Comparison of ENCODE assay signal across 9 cellular contexts in genomic region chr1:164560504-164560903, GRCh38. TPM values are rescaled to one million over a fixed set of nuclear protein-coding genes. Genes with fewer than 3 reads are reported as not detected.
DNase-seq lines count a peak whose midpoint lies in the region; ATAC-seq and TF ChIP-seq lines count a peak whose summit lies in the region.
"Had no signal": no experiment of that assay in that cellular context is flagged by ENCODE, and none has a peak within 500 bp of the region (broad histone marks: within the 10 kb centered on the region; RNA-seq: fewer than 3 reads in every experiment).

No MANE protein-coding gene starts in this region.

- H3K4me3 ChIP-seq in AG09309 (ENCODE audit: control insufficient read depth, low read depth, low read length) (peak overlapping the region; percentile 53), Peyer's patch (peak overlapping the region; percentile 37 to 77 (median 57)), esophagus squamous epithelium (peak overlapping the region; percentile 72 to 80 (median 75)), neuron (ENCODE audit: low read length) (peak overlapping the region; percentile 98)

- intact Hi-C loops in esophagus squamous epithelium (cut with DNase I): loop anchor here (10.0 kb wide), 1 partner anchor 224 kb away; no protein-coding TSS in a partner anchor

- H3K4me1 ChIP-seq in Peyer's patch: peaks cover 0 to 18% (median 0%) of the 10 kb centered on the region in 4 donors
- H3K4me1 ChIP-seq in esophagus squamous epithelium: peaks cover 0 to 50% (median 6%) of the 10 kb centered on the region in 3 donors
- peaks cover 33% of the 10 kb centered on the region for H3K4me1 ChIP-seq in neuron (ENCODE audit: insufficient read depth, low read length)

- ATAC-seq in GM21529 (IDR thresholded peaks at IDR 0.05; ENCODE audit: unreplicated experiment) (no peak), HG02981 (IDR thresholded peaks at IDR 0.05; ENCODE audit: unreplicated experiment) (no peak)

- peak overlapping the region in 3 of 4 donors; percentile 54 to 74 (median 71) for H3K27ac ChIP-seq in Peyer's patch
- H3K27ac ChIP-seq in esophagus squamous epithelium: peak overlapping the region; percentile 82 to 90 (median 88)

- TF ChIP-seq POLR2A in Peyer's patch (IDR thresholded peaks at IDR 0.05) (no peak), esophagus squamous epithelium (IDR thresholded peaks at IDR 0.05) (no peak)

- H3K36me3 ChIP-seq in Peyer's patch (no peaks in the 10 kb centered on the region), esophagus squamous epithelium (no peaks in the 10 kb centered on the region), neuron (ENCODE audit: insufficient read depth, low read length) (peaks cover 4% of the 10 kb centered on the region)

- no peak overlapping the region for H2AFZ ChIP-seq in neuron (ENCODE audit: low read depth, low read length)

- H3K9me3 ChIP-seq in Peyer's patch (no peaks in the 10 kb centered on the region), esophagus squamous epithelium (no peaks in the 10 kb centered on the region), neuron (ENCODE audit: low read length) (no peaks in the 10 kb centered on the region)

- WGBS in esophagus squamous epithelium, 2 donors: 3 to 4% methylated on average over 3 of the region's 3 CpGs

- TF ChIP-seq CTCF in AG09309 (IDR thresholded peaks at IDR 0.05; ENCODE audit: control insufficient read depth, insufficient read depth, low read depth, low read length, missing control alignments) (no peak), Peyer's patch (IDR thresholded peaks at IDR 0.05) (no peak), esophagus squamous epithelium (IDR thresholded peaks at IDR 0.05) (no peak)

- H3K27me3 ChIP-seq in Peyer's patch (no peaks in the 10 kb centered on the region), esophagus squamous epithelium (no peaks in the 10 kb centered on the region), neuron (ENCODE audit: insufficient read depth, low read length) (no peaks in the 10 kb centered on the region)

- no peak for DNase-seq in AG09309 (ENCODE audit: low read depth)
- no peak for DNase-seq in Peyer's patch
- no peak for DNase-seq in esophagus squamous epithelium (lab: John Stamatoyannopoulos, UW)
- DNase-seq in RPMI8226: no peak
- no peak for DNase-seq in activated CD4-positive, alpha-beta T cell treated with anti-CD3 and anti-CD28 coated beads for 1 hour
- DNase-seq: activated B cell treated with CpG ODN at 0.5 μM for 24 hours had no signal

RNA-seq across cellular contexts. Expression of gene PBX1, which starts 1.5 kb away (rescaled TPM):
- total RNA-seq in Peyer's patch (10 to 100 TPM; 20.6 to 57.5 (median 40.4) TPM), esophagus squamous epithelium (10 to 100 TPM; 15.2 to 48.6 (median 23.5) TPM)
- total RNA-seq: activated B cell treated with CpG ODN at 0.5 μM for 24 hours had no signal
